14 cellular contexts compared by ENCODE assay signal in the genomic region with DNA sequence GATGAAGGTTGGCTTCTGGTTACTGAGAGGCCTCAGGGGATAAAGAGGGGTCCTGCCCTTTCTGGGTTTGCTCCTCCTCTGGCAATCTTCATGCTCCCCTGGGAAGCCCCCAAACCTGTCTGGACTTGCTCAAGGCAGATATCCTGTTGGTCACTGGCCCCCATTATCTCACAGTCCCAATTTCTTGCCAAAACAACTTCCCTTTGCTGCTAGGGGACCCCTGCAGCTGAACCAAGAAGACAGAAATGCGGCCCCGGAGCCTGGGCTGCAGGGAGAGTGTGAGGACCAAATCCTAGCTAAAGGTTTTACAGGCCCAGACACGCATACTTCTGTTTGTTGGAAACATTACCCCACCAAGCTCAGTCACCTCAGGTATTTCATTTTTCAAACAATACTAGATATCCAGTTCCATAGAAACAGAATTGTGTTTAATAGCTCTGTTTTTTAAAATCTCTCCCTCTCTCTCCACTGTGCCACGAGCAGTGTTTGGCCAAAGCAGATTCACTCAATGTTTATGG.
DNase-seq lines count a peak whose midpoint lies in the region; ATAC-seq and TF ChIP-seq lines count a peak whose summit lies in the region.
"Had no signal": no experiment of that assay in that cellular context is flagged by ENCODE, and none has a peak within 500 bp of the region (broad histone marks: within the 10 kb centered on the region; RNA-seq: fewer than 3 reads in every experiment).

No MANE protein-coding gene starts in this region.

- H3K27ac Mint-ChIP-seq in activated CD4-positive, alpha-beta T cell treated with anti-CD3 and anti-CD28 coated beads, Interleukin-2, amount 10 ng/mL, durations not matched to agents 7 days and 5 days = peak overlapping the region; percentile 55
- H3K27ac Mint-ChIP-seq in activated naive CD8-positive, alpha-beta T cell treated with anti-CD3 and anti-CD28 coated beads, Interleukin-2, amount 50 U/mL, for 24 hours = peak overlapping the region; percentile 23
- H3K27ac Mint-ChIP-seq in natural killer cell = peak overlapping the region; percentile 86 to 91

- peak overlapping the region; percentile 46 for H3K4me2 ChIP-seq in Loucy (ENCODE audit: low read depth, low read length, poor library complexity, severe bottlenecking)

- peaks cover 57% of the 10 kb centered on the region for H3K4me1 ChIP-seq in Loucy (ENCODE audit: insufficient read depth, low read length, poor library complexity, severe bottlenecking)

- no peaks in the 10 kb centered on the region; the same call in 1 of the 2 replicates for H3K36me3 ChIP-seq in Loucy (ENCODE audit: insufficient read depth, low read length)
- H3K36me3 ChIP-seq: lower lobe of right lung had no signal

- ATAC-seq in activated naive CD8-positive, alpha-beta T cell treated with anti-CD3 and anti-CD28 coated beads, Interleukin-2, amount 50 U/mL, for 24 hours = no peak
- ATAC-seq in natural killer cell (no peak), GM21360 (IDR thresholded peaks at IDR 0.05; ENCODE audit: unreplicated experiment) (no peak)

- intact Hi-C loops in natural killer cell (cut with micrococcal nuclease) = no loop called here

- no peaks in the 10 kb centered on the region for H4K20me1 ChIP-seq in Loucy (ENCODE audit: insufficient read depth, low read length, poor library complexity, severe bottlenecking)

- no peaks in the 10 kb centered on the region for H3K9me2 ChIP-seq in Loucy (replicated peaks; ENCODE audit: low read depth, low read length)

- no peak overlapping the region for H3K4me3 Mint-ChIP-seq in activated CD4-positive, alpha-beta T cell treated with anti-CD3 and anti-CD28 coated beads, Interleukin-2, amount 10 ng/mL, durations not matched to agents 7 days and 5 days
- H3K4me3 Mint-ChIP-seq in activated naive CD8-positive, alpha-beta T cell treated with anti-CD3 and anti-CD28 coated beads, Interleukin-2, amount 50 U/mL, for 24 hours = no peak overlapping the region
- H3K4me3 Mint-ChIP-seq in natural killer cell = peak overlapping the region; percentile 74

- H2AFZ ChIP-seq in Loucy (ENCODE audit: low read length) = no peak overlapping the region

- TF ChIP-seq CTCF in Loucy (conservative IDR thresholded peaks at IDR 0.05; ENCODE audit: low read length) = no peak
- TF ChIP-seq CTCF in natural killer cell (IDR thresholded peaks at IDR 0.05) = no peak

- H3K79me2 ChIP-seq in Loucy (ENCODE audit: insufficient read depth, low read length) = peaks cover 37% of the 10 kb centered on the region

- no peaks in the 10 kb centered on the region for H3K9me3 ChIP-seq in Loucy (ENCODE audit: insufficient read depth, low read depth, low read length)
- H3K9me3 ChIP-seq: lower lobe of right lung had no signal

- H3K27me3 ChIP-seq in Loucy (ENCODE audit: insufficient read depth, low read length, poor library complexity, severe bottlenecking) = no peaks in the 10 kb centered on the region

- CTCF ChIA-PET in activated CD4-positive, alpha-beta T cell treated with anti-CD3 and anti-CD28 coated beads, Interleukin-2, amount 10 ng/mL, durations not matched to agents 7 days and 5 days (lab: Charles Lee) = interaction anchor here (0.7 to 1.9 kb wide), 2 partner anchors 9 to 584 kb away, joined by 3 to 5 read pairs; no protein-coding TSS in a partner anchor

- POLR2A ChIA-PET in activated CD4-positive, alpha-beta T cell treated with anti-CD3 and anti-CD28 coated beads, Interleukin-2, amount 10 ng/mL, durations not matched to agents 7 days and 5 days (lab: Charles Lee) = no interaction called here

- no peaks in the 10 kb centered on the region for H3F3A ChIP-seq in Loucy (ENCODE audit: low read depth)

- peaks cover 7% of the 10 kb centered on the region for H3K36me3 Mint-ChIP-seq in activated CD4-positive, alpha-beta T cell treated with anti-CD3 and anti-CD28 coated beads, Interleukin-2, amount 10 ng/mL, durations not matched to agents 7 days and 5 days (ENCODE audit: low read depth)
- no peaks in the 10 kb centered on the region for H3K36me3 Mint-ChIP-seq in activated naive CD8-positive, alpha-beta T cell treated with anti-CD3 and anti-CD28 coated beads, Interleukin-2, amount 50 U/mL, for 24 hours (ENCODE audit: low read depth)
- H3K36me3 Mint-ChIP-seq in natural killer cell = no peaks in the 10 kb centered on the region

- H3K9me3 Mint-ChIP-seq in activated CD4-positive, alpha-beta T cell treated with anti-CD3 and anti-CD28 coated beads, Interleukin-2, amount 10 ng/mL, durations not matched to agents 7 days and 5 days = no peaks in the 10 kb centered on the region
- no peaks in the 10 kb centered on the region for H3K9me3 Mint-ChIP-seq in activated naive CD8-positive, alpha-beta T cell treated with anti-CD3 and anti-CD28 coated beads, Interleukin-2, amount 50 U/mL, for 24 hours
- H3K9me3 Mint-ChIP-seq in natural killer cell = no peaks in the 10 kb centered on the region

- H3K4me3 ChIP-seq in Loucy (ENCODE audit: low read length, poor library complexity, severe bottlenecking) = no peak overlapping the region
- H3K4me3 ChIP-seq: lower lobe of right lung had no signal

- peaks cover 47% of the 10 kb centered on the region for H3K4me1 Mint-ChIP-seq in activated CD4-positive, alpha-beta T cell treated with anti-CD3 and anti-CD28 coated beads, Interleukin-2, amount 10 ng/mL, durations not matched to agents 7 days and 5 days
- H3K4me1 Mint-ChIP-seq in activated naive CD8-positive, alpha-beta T cell treated with anti-CD3 and anti-CD28 coated beads, Interleukin-2, amount 50 U/mL, for 24 hours = peaks cover 46% of the 10 kb centered on the region
- H3K4me1 Mint-ChIP-seq in natural killer cell = peaks cover 78 to 79% of the 10 kb centered on the region in 2 donors

- DNase-seq in activated CD4-positive, alpha-beta T cell treated with anti-CD3 and anti-CD28 coated beads, Interleukin-2, amount 10 ng/mL, durations not matched to agents 7 days and 5 days = no peak
- DNase-seq in activated CD4-positive, alpha-beta T cell treated with anti-CD3 and anti-CD28 coated beads, Interleukin-2, amount 50 U/mL, for 48 hours = no peak
- DNase-seq in activated naive CD8-positive, alpha-beta T cell treated with anti-CD3 and anti-CD28 coated beads, Interleukin-2, amount 50 U/mL, for 24 hours = no peak
- no peak for DNase-seq in natural killer cell
- DNase-seq in NK-92 treated with Interleukin-12 subunit alpha and Interleukin-12 subunit beta, amount 100 ng/mL, for 24 hours (lab: John Stamatoyannopoulos, UW) = no peak
- no peak for DNase-seq in stimulated activated CD4-positive, alpha-beta T cell treated with anti-CD3 and anti-CD28 coated beads, Interleukin-15, amount 100 ng/mL, for 24 hours
- DNase-seq: amygdala, lower lobe of right lung, NCI-H1436, NCI-H774, occipital lobe, SHP77 had no signal

- H3K27me3 Mint-ChIP-seq in activated CD4-positive, alpha-beta T cell treated with anti-CD3 and anti-CD28 coated beads, Interleukin-2, amount 10 ng/mL, durations not matched to agents 7 days and 5 days = no peaks in the 10 kb centered on the region
- H3K27me3 Mint-ChIP-seq in activated naive CD8-positive, alpha-beta T cell treated with anti-CD3 and anti-CD28 coated beads, Interleukin-2, amount 50 U/mL, for 24 hours = no peaks in the 10 kb centered on the region
- no peaks in the 10 kb centered on the region for H3K27me3 Mint-ChIP-seq in natural killer cell (ENCODE audit: low read depth in 2 of 2)

- H3K9ac ChIP-seq in Loucy (ENCODE audit: low read depth, low read length, poor library complexity, severe bottlenecking) = peak overlapping the region; percentile 66

Comparison
In these comparisons a context has a peak if more than half of its experiments do, and no peak if none do; other contexts are left out.
1. H3K27ac Mint-ChIP-seq: peak in every context shown above with its lines; median percentile 88 in natural killer cell; 55 in activated CD4-positive, alpha-beta T cell treated with anti-CD3 and anti-CD28 coated beads, Interleukin-2, amount 10 ng/mL, durations not matched to agents 7 days and 5 days; 23 in activated naive CD8-positive, alpha-beta T cell treated with anti-CD3 and anti-CD28 coated beads, Interleukin-2, amount 50 U/mL, for 24 hours.